Comparison of ENCODE assay signal across 1 cellular context in genomic region chr7:32890553-32891045, GRCh38.
TF ChIP-seq lines count a peak whose summit lies in the region.

No MANE protein-coding gene starts in this region.

TF ChIP-seq in GM12878, 131 proteins besides CTCF, POLR2A, EP300 and RAD21 (continued from another document and continues in another):
- peak; percentile 22; the same call in 1 of the 2 replicates for TF ChIP-seq ATF3 (IDR thresholded peaks at IDR 0.05; ENCODE audit: borderline replicate concordance, extremely low read depth, low read depth, low read length)
- TF ChIP-seq HDGF (IDR thresholded peaks at IDR 0.05): no peak
- no peak for TF ChIP-seq NFYA (IDR thresholded peaks at IDR 0.05; ENCODE audit: borderline replicate concordance, low read depth, low read length)
- TF ChIP-seq MXI1 (IDR thresholded peaks at IDR 0.05; ENCODE audit: low read depth, low read length): peak; percentile 47; the same call in 1 of the 2 replicates
- TF ChIP-seq, protein P1, sequence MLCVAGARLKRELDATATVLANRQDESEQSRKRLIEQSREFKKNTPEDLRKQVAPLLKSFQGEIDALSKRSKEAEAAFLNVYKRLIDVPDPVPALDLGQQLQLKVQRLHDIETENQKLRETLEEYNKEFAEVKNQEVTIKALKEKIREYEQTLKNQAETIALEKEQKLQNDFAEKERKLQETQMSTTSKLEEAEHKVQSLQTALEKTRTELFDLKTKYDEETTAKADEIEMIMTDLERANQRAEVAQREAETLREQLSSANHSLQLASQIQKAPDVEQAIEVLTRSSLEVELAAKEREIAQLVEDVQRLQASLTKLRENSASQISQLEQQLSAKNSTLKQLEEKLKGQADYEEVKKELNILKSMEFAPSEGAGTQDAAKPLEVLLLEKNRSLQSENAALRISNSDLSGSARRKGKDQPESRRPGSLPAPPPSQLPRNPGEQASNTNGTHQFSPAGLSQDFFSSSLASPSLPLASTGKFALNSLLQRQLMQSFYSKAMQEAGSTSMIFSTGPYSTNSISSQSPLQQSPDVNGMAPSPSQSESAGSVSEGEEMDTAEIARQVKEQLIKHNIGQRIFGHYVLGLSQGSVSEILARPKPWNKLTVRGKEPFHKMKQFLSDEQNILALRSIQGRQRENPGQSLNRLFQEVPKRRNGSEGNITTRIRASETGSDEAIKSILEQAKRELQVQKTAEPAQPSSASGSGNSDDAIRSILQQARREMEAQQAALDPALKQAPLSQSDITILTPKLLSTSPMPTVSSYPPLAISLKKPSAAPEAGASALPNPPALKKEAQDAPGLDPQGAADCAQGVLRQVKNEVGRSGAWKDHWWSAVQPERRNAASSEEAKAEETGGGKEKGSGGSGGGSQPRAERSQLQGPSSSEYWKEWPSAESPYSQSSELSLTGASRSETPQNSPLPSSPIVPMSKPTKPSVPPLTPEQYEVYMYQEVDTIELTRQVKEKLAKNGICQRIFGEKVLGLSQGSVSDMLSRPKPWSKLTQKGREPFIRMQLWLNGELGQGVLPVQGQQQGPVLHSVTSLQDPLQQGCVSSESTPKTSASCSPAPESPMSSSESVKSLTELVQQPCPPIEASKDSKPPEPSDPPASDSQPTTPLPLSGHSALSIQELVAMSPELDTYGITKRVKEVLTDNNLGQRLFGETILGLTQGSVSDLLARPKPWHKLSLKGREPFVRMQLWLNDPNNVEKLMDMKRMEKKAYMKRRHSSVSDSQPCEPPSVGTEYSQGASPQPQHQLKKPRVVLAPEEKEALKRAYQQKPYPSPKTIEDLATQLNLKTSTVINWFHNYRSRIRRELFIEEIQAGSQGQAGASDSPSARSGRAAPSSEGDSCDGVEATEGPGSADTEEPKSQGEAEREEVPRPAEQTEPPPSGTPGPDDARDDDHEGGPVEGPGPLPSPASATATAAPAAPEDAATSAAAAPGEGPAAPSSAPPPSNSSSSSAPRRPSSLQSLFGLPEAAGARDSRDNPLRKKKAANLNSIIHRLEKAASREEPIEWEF (IDR thresholded peaks at IDR 0.05; ENCODE audit: insufficient replicate concordance, low read depth, low read length): no peak
- TF ChIP-seq ZNF24 (IDR thresholded peaks at IDR 0.05): 0 out of 2 replicates have a peak, but pooled peaks have one; percentile 4
- TF ChIP-seq PKNOX1 (IDR thresholded peaks at IDR 0.05): peak; percentile 61; the same call in 1 of the 2 replicates
- peak; percentile 72; the same call in 1 of the 2 replicates for TF ChIP-seq POLR2AphosphoS5 (IDR thresholded peaks at IDR 0.05; ENCODE audit: low read length)
- 0 out of 2 replicates have a peak, but pooled peaks have one; percentile 7 for TF ChIP-seq RUNX3 (IDR thresholded peaks at IDR 0.05; ENCODE audit: low read length)
- TF ChIP-seq, protein P2, sequence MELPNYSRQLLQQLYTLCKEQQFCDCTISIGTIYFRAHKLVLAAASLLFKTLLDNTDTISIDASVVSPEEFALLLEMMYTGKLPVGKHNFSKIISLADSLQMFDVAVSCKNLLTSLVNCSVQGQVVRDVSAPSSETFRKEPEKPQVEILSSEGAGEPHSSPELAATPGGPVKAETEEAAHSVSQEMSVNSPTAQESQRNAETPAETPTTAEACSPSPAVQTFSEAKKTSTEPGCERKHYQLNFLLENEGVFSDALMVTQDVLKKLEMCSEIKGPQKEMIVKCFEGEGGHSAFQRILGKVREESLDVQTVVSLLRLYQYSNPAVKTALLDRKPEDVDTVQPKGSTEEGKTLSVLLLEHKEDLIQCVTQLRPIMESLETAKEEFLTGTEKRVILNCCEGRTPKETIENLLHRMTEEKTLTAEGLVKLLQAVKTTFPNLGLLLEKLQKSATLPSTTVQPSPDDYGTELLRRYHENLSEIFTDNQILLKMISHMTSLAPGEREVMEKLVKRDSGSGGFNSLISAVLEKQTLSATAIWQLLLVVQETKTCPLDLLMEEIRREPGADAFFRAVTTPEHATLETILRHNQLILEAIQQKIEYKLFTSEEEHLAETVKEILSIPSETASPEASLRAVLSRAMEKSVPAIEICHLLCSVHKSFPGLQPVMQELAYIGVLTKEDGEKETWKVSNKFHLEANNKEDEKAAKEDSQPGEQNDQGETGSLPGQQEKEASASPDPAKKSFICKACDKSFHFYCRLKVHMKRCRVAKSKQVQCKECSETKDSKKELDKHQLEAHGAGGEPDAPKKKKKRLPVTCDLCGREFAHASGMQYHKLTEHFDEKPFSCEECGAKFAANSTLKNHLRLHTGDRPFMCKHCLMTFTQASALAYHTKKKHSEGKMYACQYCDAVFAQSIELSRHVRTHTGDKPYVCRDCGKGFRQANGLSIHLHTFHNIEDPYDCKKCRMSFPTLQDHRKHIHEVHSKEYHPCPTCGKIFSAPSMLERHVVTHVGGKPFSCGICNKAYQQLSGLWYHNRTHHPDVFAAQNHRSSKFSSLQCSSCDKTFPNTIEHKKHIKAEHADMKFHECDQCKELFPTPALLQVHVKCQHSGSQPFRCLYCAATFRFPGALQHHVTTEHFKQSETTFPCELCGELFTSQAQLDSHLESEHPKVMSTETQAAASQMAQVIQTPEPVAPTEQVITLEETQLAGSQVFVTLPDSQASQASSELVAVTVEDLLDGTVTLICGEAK (IDR thresholded peaks at IDR 0.05; ENCODE audit: borderline replicate concordance): no peak; the same call in 1 of the 2 replicates
- TF ChIP-seq ATF2 (IDR thresholded peaks at IDR 0.05; ENCODE audit: low read length): 0 out of 2 replicates have a peak, but pooled peaks have one; percentile 30
- no peak for TF ChIP-seq RBBP5 (conservative IDR thresholded peaks at IDR 0.05)
- no peak for TF ChIP-seq MYB (IDR thresholded peaks at IDR 0.05; ENCODE audit: borderline replicate concordance, low read depth, low read length)
- TF ChIP-seq MEF2B (IDR thresholded peaks at IDR 0.05; ENCODE audit: partially characterized antibody, poor library complexity, severe bottlenecking): no peak
- no peak for TF ChIP-seq TCF12 (IDR thresholded peaks at IDR 0.05; ENCODE audit: low read depth, low read length)
- no peak for TF ChIP-seq CREM (IDR thresholded peaks at IDR 0.05; ENCODE audit: low read depth)
- TF ChIP-seq CHD2 (IDR thresholded peaks at IDR 0.05; ENCODE audit: borderline replicate concordance, low read depth, low read length): no peak
- TF ChIP-seq ZNF687 (IDR thresholded peaks at IDR 0.05): peak; percentile 10; the same call in 1 of the 2 replicates
- TF ChIP-seq FOXK2 (IDR thresholded peaks at IDR 0.05): peak; percentile 35; the same call in 1 of the 2 replicates
- TF ChIP-seq RELA (IDR thresholded peaks at IDR 0.05; ENCODE audit: borderline replicate concordance, partially characterized antibody): no peak
- TF ChIP-seq RAD51 (IDR thresholded peaks at IDR 0.05): peak; percentile 97
- no peak for TF ChIP-seq SRF (IDR thresholded peaks at IDR 0.05; ENCODE audit: low read depth in 2 of 2, low read length in 2 of 2)
- no peak for TF ChIP-seq GATAD2B (conservative IDR thresholded peaks at IDR 0.05; ENCODE audit: low read depth)
- TF ChIP-seq TARDBP (IDR thresholded peaks at IDR 0.05; ENCODE audit: borderline replicate concordance): no peak
- TF ChIP-seq ZBTB33 (IDR thresholded peaks at IDR 0.05): no peak
- no peak for TF ChIP-seq ZBED1 (IDR thresholded peaks at IDR 0.05; ENCODE audit: borderline replicate concordance)
- no peak for TF ChIP-seq NR2C2 (IDR thresholded peaks at IDR 0.05; ENCODE audit: borderline replicate concordance, control insufficient read depth, insufficient read length, low read depth)
- no peak for TF ChIP-seq TCF3 (IDR thresholded peaks at IDR 0.05; ENCODE audit: borderline replicate concordance, insufficient read depth, low read depth, low read length)
- TF ChIP-seq FOS (IDR thresholded peaks at IDR 0.05; ENCODE audit: borderline replicate concordance, extremely low read depth, insufficient read length): no peak
- TF ChIP-seq MTA3 (IDR thresholded peaks at IDR 0.05; ENCODE audit: borderline replicate concordance, low read length): no peak
- TF ChIP-seq IRF5 (IDR thresholded peaks at IDR 0.05; ENCODE audit: borderline replicate concordance): no peak
- TF ChIP-seq EGR1 (IDR thresholded peaks at IDR 0.05; ENCODE audit: borderline replicate concordance in 1 of 2, low read depth in 2 of 2, low read length in 2 of 2): no peak
- TF ChIP-seq SMC3 (IDR thresholded peaks at IDR 0.05; ENCODE audit: borderline replicate concordance, low read length): no peak
- TF ChIP-seq KDM1A (IDR thresholded peaks at IDR 0.05; ENCODE audit: borderline replicate concordance): no peak
- no peak for TF ChIP-seq JUND (IDR thresholded peaks at IDR 0.05; ENCODE audit: low read depth, low read length)
- peak; percentile 61; the same call in 1 of the 2 replicates for TF ChIP-seq FOXM1 (IDR thresholded peaks at IDR 0.05; ENCODE audit: low read depth, low read length)
- TF ChIP-seq IKZF1 (conservative IDR thresholded peaks at IDR 0.05): no peak; the same call in 1 of the 2 replicates
- TF ChIP-seq POU2F2 (IDR thresholded peaks at IDR 0.05; ENCODE audit: borderline replicate concordance, low read depth, low read length): 0 out of 3 replicates have a peak, but pooled peaks have one; percentile 22
- TF ChIP-seq WRNIP1 (IDR thresholded peaks at IDR 0.05; ENCODE audit: borderline replicate concordance, low read depth, low read length): 0 out of 2 replicates have a peak, but pooled peaks have one; percentile 80
